1 cellular context compared by ENCODE assay signal in the genomic region with DNA sequence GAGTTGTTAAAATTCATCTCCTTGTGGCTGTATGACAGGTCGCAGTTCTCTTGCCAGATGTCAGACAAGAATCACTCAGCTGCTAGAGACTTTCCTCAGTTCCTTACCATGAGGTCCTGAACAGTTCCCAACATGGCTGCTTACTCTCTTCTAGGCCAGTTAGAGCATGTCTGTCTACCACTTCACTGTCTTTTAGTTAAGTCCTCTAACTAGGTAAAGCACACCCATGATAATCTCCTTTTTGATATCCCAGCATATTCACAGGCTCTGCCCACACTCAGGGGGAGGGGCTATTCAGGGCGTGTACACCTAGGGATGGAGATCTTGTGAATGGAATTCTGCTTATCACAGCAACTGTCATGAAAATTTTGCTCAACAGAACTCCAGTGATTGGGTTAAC.
TF ChIP-seq lines count a peak whose summit lies in the region.

No MANE protein-coding gene starts in this region.

TF ChIP-seq in K562, 482 proteins besides CTCF, POLR2A, EP300 and RAD21 (continued from another document):
- TF ChIP-seq CHD1 (IDR thresholded peaks at IDR 0.05; ENCODE audit: low read length) = no peak
